Comparison of ENCODE assay signal across 17 cellular contexts in the genomic region with DNA sequence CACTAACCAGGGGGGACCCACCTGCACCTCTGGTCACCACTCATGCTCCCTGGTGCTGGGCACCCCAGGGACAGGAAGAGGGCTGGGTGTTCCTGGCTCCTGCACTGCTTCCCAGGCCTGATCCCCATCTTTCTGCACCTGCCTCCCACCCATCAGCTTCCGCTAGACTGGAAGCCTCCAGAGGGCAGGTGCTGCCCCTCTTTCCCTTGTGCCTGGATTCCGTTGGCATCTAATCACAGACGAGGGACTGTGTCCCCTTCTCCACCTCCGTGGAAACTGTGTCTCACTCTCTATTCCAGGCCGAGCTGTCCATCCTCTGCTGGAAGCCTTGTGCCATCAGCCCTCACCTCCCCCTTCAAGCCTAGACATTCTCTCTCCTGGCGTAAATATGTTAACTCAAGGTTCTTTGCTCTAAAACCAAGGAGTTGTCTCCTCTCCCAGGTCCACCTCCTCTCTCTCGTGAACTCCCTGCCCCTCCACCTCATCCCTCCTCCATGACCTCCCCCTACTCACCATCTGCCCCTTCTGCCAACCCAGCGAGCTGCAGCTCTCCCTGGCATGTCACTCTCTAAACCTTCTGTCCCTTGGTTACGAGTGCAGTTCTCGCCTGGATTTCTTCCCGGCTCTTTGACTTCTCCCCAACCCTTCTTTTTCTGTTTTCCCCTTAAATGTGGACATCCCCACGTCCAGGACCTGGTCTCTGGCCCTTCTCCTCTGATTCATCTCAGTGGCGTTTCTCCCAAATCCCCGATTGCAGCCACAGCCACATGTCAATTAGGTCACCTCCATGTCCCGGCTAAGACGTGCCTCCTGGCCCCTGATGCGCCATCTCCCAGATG.
DNase-seq lines count a peak whose midpoint lies in the region; ATAC-seq lines count a peak whose summit lies in the region.
"Had no signal": no experiment of that assay in that cellular context is flagged by ENCODE, and none has a peak within 500 bp of the region (broad histone marks: within the 10 kb centered on the region; RNA-seq: fewer than 3 reads in every experiment).

No MANE protein-coding gene starts in this region.

- H3K36me3 Mint-ChIP-seq in activated naive CD4-positive, alpha-beta T cell treated with anti-CD3 and anti-CD28 coated beads, Interleukin-2, amount 50 U/mL, for 24 hours = no peaks in the 10 kb centered on the region
- H3K36me3 Mint-ChIP-seq in activated T-helper 1 cell treated with anti-CD3 and anti-CD28 coated beads, Interleukin-12 subunit alpha, Interleukin-12 subunit beta, Interleukin-2, Interleukin-4 antibody, amounts not matched to agents 30 ng/mL and 10 ng/mL and 1 ng/mL, durations not matched to agents 14 hours and 24 hours and 36 hours (ENCODE audit: low read depth) = no peaks in the 10 kb centered on the region
- no peaks in the 10 kb centered on the region for H3K36me3 Mint-ChIP-seq in naive B cell
- H3K36me3 Mint-ChIP-seq: activated naive CD8-positive, alpha-beta T cell had no signal

- peaks cover 4% of the 10 kb centered on the region for H3K4me1 Mint-ChIP-seq in activated naive CD4-positive, alpha-beta T cell treated with anti-CD3 and anti-CD28 coated beads, Interleukin-2, amount 50 U/mL, for 24 hours
- peaks cover 24% of the 10 kb centered on the region for H3K4me1 Mint-ChIP-seq in activated T-helper 1 cell treated with anti-CD3 and anti-CD28 coated beads, Interleukin-12 subunit alpha, Interleukin-12 subunit beta, Interleukin-2, Interleukin-4 antibody, amounts not matched to agents 30 ng/mL and 10 ng/mL and 1 ng/mL, durations not matched to agents 14 hours and 24 hours and 36 hours (ENCODE audit: low read depth)
- H3K4me1 Mint-ChIP-seq in naive B cell = peaks cover 0 to 23% (median 11%) of the 10 kb centered on the region in 3 donors

- H3K27ac Mint-ChIP-seq in activated naive CD4-positive, alpha-beta T cell treated with anti-CD3 and anti-CD28 coated beads, Interleukin-2, amount 50 U/mL, for 24 hours = no peak overlapping the region
- peak overlapping the region; percentile 32 for H3K27ac Mint-ChIP-seq in activated T-helper 1 cell treated with anti-CD3 and anti-CD28 coated beads, Interleukin-12 subunit alpha, Interleukin-12 subunit beta, Interleukin-2, Interleukin-4 antibody, amounts not matched to agents 30 ng/mL and 10 ng/mL and 1 ng/mL, durations not matched to agents 14 hours and 24 hours and 36 hours
- peak overlapping the region in 2 of 6 donors; percentile 70 to 86 for H3K27ac Mint-ChIP-seq in naive B cell
- H3K27ac Mint-ChIP-seq: activated naive CD8-positive, alpha-beta T cell had no signal

- ATAC-seq in naive B cell (ENCODE audit: low read depth in 2 of 2) (no peak), HG02973 (IDR thresholded peaks at IDR 0.05; ENCODE audit: unreplicated experiment) (no peak)
- ATAC-seq in stimulated activated naive CD8-positive, alpha-beta T cell treated with anti-CD3 and anti-CD28 coated beads, Interleukin-15, Interleukin-2, amounts not matched to agents 100 U/mL and 50 U/mL, for 24 hours = no peak
- ATAC-seq: activated CD4-positive, CD25-positive, alpha-beta regulatory T cell treated with anti-CD3 and anti-CD28 coated beads, Interleukin-2, amount 50 U/mL, for 24 hours; upper lobe of right lung had no signal

- DNase-seq in activated naive CD4-positive, alpha-beta T cell treated with anti-CD3 and anti-CD28 coated beads, Interleukin-2, amount 50 U/mL, for 16 hours = no peak
- no peak for DNase-seq in activated T-helper 1 cell treated with anti-CD3 and anti-CD28 coated beads, Interleukin-12 subunit alpha, Interleukin-12 subunit beta, Interleukin-2, Interleukin-4 antibody, amounts not matched to agents 30 ng/mL and 10 ng/mL and 1 ng/mL, durations not matched to agents 14 hours and 24 hours and 36 hours (ENCODE audit: low spot score)
- DNase-seq in naive B cell (no peak), hepatic stellate cell (ENCODE audit: low spot score) (no peak)
- no peak for DNase-seq in stimulated activated CD4-positive, alpha-beta T cell treated with anti-CD3 and anti-CD28 coated beads, Interleukin-4, amount 100 ng/mL, for 1 hour
- DNase-seq in stimulated activated naive CD8-positive, alpha-beta T cell treated with anti-CD3 and anti-CD28 coated beads, Interleukin-15, Interleukin-2, amounts not matched to agents 100 U/mL and 50 U/mL, for 24 hours = no peak
- DNase-seq: activated T-cell treated with anti-CD3 and anti-CD28 coated beads, Interleukin-2, amount 50 U/mL, for 48 hours; colonic mucosa; head of caudate nucleus; NCI-H1105 treated with DMSO at 0.1 percent for 48 hours; SJCRH30; T1000; upper lobe of right lung had no signal

- H3K4me3 Mint-ChIP-seq in activated naive CD4-positive, alpha-beta T cell treated with anti-CD3 and anti-CD28 coated beads, Interleukin-2, amount 50 U/mL, for 24 hours = peak overlapping the region; percentile 44
- H3K4me3 Mint-ChIP-seq in activated T-helper 1 cell treated with anti-CD3 and anti-CD28 coated beads, Interleukin-12 subunit alpha, Interleukin-12 subunit beta, Interleukin-2, Interleukin-4 antibody, amounts not matched to agents 30 ng/mL and 10 ng/mL and 1 ng/mL, durations not matched to agents 14 hours and 24 hours and 36 hours = no peak overlapping the region
- peak overlapping the region in 5 of 8 donors; percentile 19 to 82 (median 51) for H3K4me3 Mint-ChIP-seq in naive B cell

- H3K27me3 Mint-ChIP-seq in activated naive CD4-positive, alpha-beta T cell treated with anti-CD3 and anti-CD28 coated beads, Interleukin-2, amount 50 U/mL, for 24 hours = peaks cover 9% of the 10 kb centered on the region
- peaks cover 28% of the 10 kb centered on the region for H3K27me3 Mint-ChIP-seq in activated T-helper 1 cell treated with anti-CD3 and anti-CD28 coated beads, Interleukin-12 subunit alpha, Interleukin-12 subunit beta, Interleukin-2, Interleukin-4 antibody, amounts not matched to agents 30 ng/mL and 10 ng/mL and 1 ng/mL, durations not matched to agents 14 hours and 24 hours and 36 hours (ENCODE audit: insufficient read depth)
- peaks cover 22 to 43% (median 36%) of the 10 kb centered on the region in 3 donors for H3K27me3 Mint-ChIP-seq in naive B cell

- intact Hi-C loops in activated T-helper 1 cell treated with anti-CD3 and anti-CD28 coated beads, Interleukin-12 subunit alpha, Interleukin-12 subunit beta, Interleukin-2, Interleukin-4 antibody, amounts not matched to agents 30 ng/mL and 10 ng/mL and 1 ng/mL, durations not matched to agents 14 hours and 24 hours and 36 hours (cut with micrococcal nuclease) = loop anchor here (5.0 kb wide), 1 partner anchor 61 kb away; no protein-coding TSS in a partner anchor

- H3K9me3 Mint-ChIP-seq in activated naive CD4-positive, alpha-beta T cell treated with anti-CD3 and anti-CD28 coated beads, Interleukin-2, amount 50 U/mL, for 24 hours = no peaks in the 10 kb centered on the region
- no peaks in the 10 kb centered on the region for H3K9me3 Mint-ChIP-seq in activated T-helper 1 cell treated with anti-CD3 and anti-CD28 coated beads, Interleukin-12 subunit alpha, Interleukin-12 subunit beta, Interleukin-2, Interleukin-4 antibody, amounts not matched to agents 30 ng/mL and 10 ng/mL and 1 ng/mL, durations not matched to agents 14 hours and 24 hours and 36 hours
- peaks cover 0 to 3% (median 0%) of the 10 kb centered on the region in 7 donors for H3K9me3 Mint-ChIP-seq in naive B cell
